Comparison of ENCODE assay signal across 18 cellular contexts in genomic region chr12:132487311-132487741, GRCh38. TPM values are rescaled to one million over a fixed set of nuclear protein-coding genes. Genes with fewer than 3 reads are reported as not detected.
DNase-seq lines count a peak whose midpoint lies in the region; ATAC-seq and TF ChIP-seq lines count a peak whose summit lies in the region.
"Had no signal": no experiment of that assay in that cellular context is flagged by ENCODE, and none has a peak within 500 bp of the region (broad histone marks: within the 10 kb centered on the region; RNA-seq: fewer than 3 reads in every experiment).

No MANE protein-coding gene starts in this region.

- no peaks in the 10 kb centered on the region for H3K9me3 Mint-ChIP-seq in dendritic cell treated with granulocyte-macrophage colony-stimulating factor and Interleukin-4, amounts not matched to agents 40 ng/mL and 50 ng/mL, for 4 days
- no peaks in the 10 kb centered on the region for H3K9me3 Mint-ChIP-seq in stimulated activated memory B cell treated with anti-CD40 and anti-IgM and Interleukin-4, amounts not matched to agents 10 μg/mL and 1 μg/mL and 100 μg/mL, for 72 hours
- H3K9me3 Mint-ChIP-seq: stimulated activated naive CD8-positive, alpha-beta T cell treated with anti-CD3 and anti-CD28 coated beads, Interleukin-15, Interleukin-2, amounts not matched to agents 100 ng/mL and 50 ng/mL, for 24 hours had no signal

- no peaks in the 10 kb centered on the region for H3K9me3 ChIP-seq in MG63
- H3K9me3 ChIP-seq: colonic mucosa, heart right ventricle had no signal

- no peak for ATAC-seq in Right ventricle myocardium inferior
- no peak for ATAC-seq in left ventricle myocardium superior
- ATAC-seq in stimulated activated memory B cell treated with anti-CD40 and anti-IgM and Interleukin-4, amounts not matched to agents 10 μg/mL and 1 μg/mL and 100 μg/mL, for 72 hours, result no peak
- ATAC-seq: esophagus mucosa, heart right ventricle had no signal

- H3K36me3 ChIP-seq in MG63, result peaks cover 6% of the 10 kb centered on the region
- H3K36me3 ChIP-seq: colonic mucosa, heart right ventricle had no signal

- H3K27ac Mint-ChIP-seq in dendritic cell treated with granulocyte-macrophage colony-stimulating factor and Interleukin-4, amounts not matched to agents 40 ng/mL and 50 ng/mL, for 4 days, result peak overlapping the region; percentile 98
- peak overlapping the region; percentile 90 for H3K27ac Mint-ChIP-seq in stimulated activated memory B cell treated with anti-CD40 and anti-IgM and Interleukin-4, amounts not matched to agents 10 μg/mL and 1 μg/mL and 100 μg/mL, for 72 hours
- H3K27ac Mint-ChIP-seq: stimulated activated naive CD8-positive, alpha-beta T cell treated with anti-CD3 and anti-CD28 coated beads, Interleukin-15, Interleukin-2, amounts not matched to agents 100 ng/mL and 50 ng/mL, for 24 hours had no signal

- H3K27me3 Mint-ChIP-seq in dendritic cell treated with granulocyte-macrophage colony-stimulating factor and Interleukin-4, amounts not matched to agents 40 ng/mL and 50 ng/mL, for 4 days, result peaks cover 10% of the 10 kb centered on the region
- no peaks in the 10 kb centered on the region for H3K27me3 Mint-ChIP-seq in stimulated activated memory B cell treated with anti-CD40 and anti-IgM and Interleukin-4, amounts not matched to agents 10 μg/mL and 1 μg/mL and 100 μg/mL, for 72 hours
- H3K27me3 Mint-ChIP-seq: stimulated activated naive CD8-positive, alpha-beta T cell treated with anti-CD3 and anti-CD28 coated beads, Interleukin-15, Interleukin-2, amounts not matched to agents 100 ng/mL and 50 ng/mL, for 24 hours had no signal

- H3K36me3 Mint-ChIP-seq in dendritic cell treated with granulocyte-macrophage colony-stimulating factor and Interleukin-4, amounts not matched to agents 40 ng/mL and 50 ng/mL, for 4 days (ENCODE audit: low read depth), result peaks cover 16% of the 10 kb centered on the region
- peaks cover 5% of the 10 kb centered on the region for H3K36me3 Mint-ChIP-seq in stimulated activated memory B cell treated with anti-CD40 and anti-IgM and Interleukin-4, amounts not matched to agents 10 μg/mL and 1 μg/mL and 100 μg/mL, for 72 hours

- no peaks in the 10 kb centered on the region for H3K27me3 ChIP-seq in MG63
- H3K27me3 ChIP-seq: colonic mucosa had no signal

- intact Hi-C loops in Right ventricle myocardium inferior (cut with DNase I), result no loop called here
- intact Hi-C loops in left ventricle myocardium superior (cut with micrococcal nuclease), result no loop called here
- intact Hi-C loops in dendritic cell treated with granulocyte-macrophage colony-stimulating factor and Interleukin-4, amounts not matched to agents 40 ng/mL and 50 ng/mL, for 4 days (cut with micrococcal nuclease), result no loop called here

- H3K4me1 Mint-ChIP-seq in dendritic cell treated with granulocyte-macrophage colony-stimulating factor and Interleukin-4, amounts not matched to agents 40 ng/mL and 50 ng/mL, for 4 days (ENCODE audit: low read depth), result peaks cover 67% of the 10 kb centered on the region
- peaks cover 58% of the 10 kb centered on the region for H3K4me1 Mint-ChIP-seq in stimulated activated memory B cell treated with anti-CD40 and anti-IgM and Interleukin-4, amounts not matched to agents 10 μg/mL and 1 μg/mL and 100 μg/mL, for 72 hours

- TF ChIP-seq CTCF in foreskin fibroblast (IDR thresholded peaks at IDR 0.05; ENCODE audit: low read depth, low read length), result no peak

- peak; percentile 63 for DNase-seq in Right ventricle myocardium inferior (ENCODE audit: missing footprints)
- DNase-seq in left ventricle myocardium superior, result no peak
- DNase-seq in NCI-H1436 (lab: John Stamatoyannopoulos, UW), result peak; percentile 41
- DNase-seq in foreskin fibroblast, result no peak
- DNase-seq in DMS53 treated with DMSO at 0.1 percent for 48 hours (lab: John Stamatoyannopoulos, UW; ENCODE audit: unreplicated experiment), result no peak
- no peak for DNase-seq in MG63
- DNase-seq: amygdala; colonic mucosa; GOT3; MV-4-11; NCI-H510A; RPMI8226; stimulated activated CD4-positive, alpha-beta T cell treated with anti-CD3 and anti-CD28 coated beads, Interleukin-4, amount 100 ng/mL, for 24 hours had no signal

- H3K4me3 Mint-ChIP-seq in dendritic cell treated with granulocyte-macrophage colony-stimulating factor and Interleukin-4, amounts not matched to agents 40 ng/mL and 50 ng/mL, for 4 days, result no peak overlapping the region
- H3K4me3 Mint-ChIP-seq in stimulated activated memory B cell treated with anti-CD40 and anti-IgM and Interleukin-4, amounts not matched to agents 10 μg/mL and 1 μg/mL and 100 μg/mL, for 72 hours, result peak overlapping the region; percentile 78

- H3K4me3 ChIP-seq in foreskin fibroblast (ENCODE audit: low read depth in 1 of 2, low read length in 2 of 2) (no peak overlapping the region), MG63 (no peak overlapping the region)
- H3K4me3 ChIP-seq: colonic mucosa had no signal

RNA-seq across cellular contexts. Expression of gene FBRSL1, which starts 2.6 kb away (rescaled TPM):
- 51.9 TPM for total RNA-seq in Right ventricle myocardium inferior
- 68.0 TPM for total RNA-seq in left ventricle myocardium superior
- total RNA-seq in MG63 (2014; rRNA removed; shearing (Covaris generic); ENCODE audit: low replicate concordance), result 10.7 and 12.7 TPM in 2 replicates

Comparison
In these comparisons a context has a peak if more than half of its experiments do, and no peak if none do; other contexts are left out.
1. DNase-seq: peak in Right ventricle myocardium inferior (single experiment) and NCI-H1436 (single experiment); none in left ventricle myocardium superior (single experiment), foreskin fibroblast (0 of 2), DMS53 treated with DMSO at 0.1 percent for 48 hours (single experiment) and MG63 (single experiment).